ENCODE assay signal across 32 cellular contexts in genomic region chr2:133252770-133253355, GRCh38.
"Had no signal": no experiment of that assay in that cellular context is flagged by ENCODE, and none has a peak within 500 bp of the region (broad histone marks: within the 10 kb centered on the region; RNA-seq: fewer than 3 reads in every experiment).

No MANE protein-coding gene starts in this region.

- DNase-seq: activated B cell treated with CpG ODN at 0.5 μM for 24 hours; activated CD4-positive, alpha-beta memory T cell treated with anti-CD3 and anti-CD28 coated beads for 36 hours; activated CD4-positive, alpha-beta T cell treated with anti-CD3 and anti-CD28 coated beads for 4 hours; activated CD4-positive, alpha-beta T cell treated with anti-CD3 and anti-CD28 coated beads, Interleukin-2, amount 50 U/mL, for 1 hour; activated CD4-positive, CD25-positive, alpha-beta regulatory T cell treated with anti-CD3 and anti-CD28 coated beads, Interleukin-2, amount 50 U/mL, for 72 hours; activated CD8-positive, alpha-beta memory T cell treated with anti-CD3 and anti-CD28 coated beads, Interleukin-2, amount 50 U/mL, for 4 hours; activated gamma-delta T cell treated with Interleukin-2 at 50 U/mL for 16 hours; activated naive CD4-positive, alpha-beta T cell treated with anti-CD3 and anti-CD28 coated beads for 36 hours; activated naive CD8-positive, alpha-beta T cell treated with anti-CD3 and anti-CD28 coated beads, Interleukin-2, amount 50 U/mL, for 24 hours; activated T-cell treated with anti-CD3 and anti-CD28 coated beads for 4 hours; activated T-cell treated with anti-CD3 and anti-CD28 coated beads, Interleukin-2, amount 50 U/mL, for 4 hours; amniotic stem cell; aorta; body of pancreas; caudate nucleus; Karpas-422; KBM-7; NCI-H1105; NCI-H1417 treated with DMSO at 0.1 percent for 48 hours; NCI-H1930; NCI-H2081 treated with DMSO at 0.1 percent for 48 hours; NCI-H345; NCI-H524 treated with DMSO at 0.1 percent for 48 hours; RPMI8226; SHP77 treated with DMSO at 0.1 percent for 48 hours; SW 1271; T-helper 1 cell; T-helper 2 cell; T-helper 9 cell had no signal

- ATAC-seq: activated naive CD8-positive, alpha-beta T cell treated with anti-CD3 and anti-CD28 coated beads, Interleukin-2, amount 50 U/mL, for 24 hours; activated T-cell treated with anti-CD3 and anti-CD28 coated beads, Interleukin-2, amount 50 U/mL, for 4 hours; body of pancreas; Panc1 had no signal

- H3K36me3 ChIP-seq: SJSA1 had no signal

- H3K27me3 ChIP-seq: body of pancreas, SJSA1 had no signal

- H3K27ac ChIP-seq: body of pancreas, SJSA1, VCaP had no signal

- H3K4me3 ChIP-seq: body of pancreas, SJSA1 had no signal

- H3K9me3 ChIP-seq: body of pancreas, SJSA1 had no signal
